ENCODE assay signal across 32 cellular contexts in genomic region chr9:105306533-105307140, GRCh38.
DNase-seq lines count a peak whose midpoint lies in the region; ATAC-seq, FAIRE-seq and TF ChIP-seq lines count a peak whose summit lies in the region.
"Had no signal": no experiment of that assay in that cellular context is flagged by ENCODE, and none has a peak within 500 bp of the region (broad histone marks: within the 10 kb centered on the region; RNA-seq: fewer than 3 reads in every experiment).

No MANE protein-coding gene starts in this region.

- no peak overlapping the region for H3K4me2 ChIP-seq in neural progenitor cell
- H3K4me2 ChIP-seq: hepatocyte, smooth muscle cell had no signal

- TF ChIP-seq POLR2A in H54 (IDR thresholded peaks at IDR 0.05; ENCODE audit: low read depth, low read length) = no peak

- no peaks in the 10 kb centered on the region for H3K79me2 ChIP-seq in neural progenitor cell (ENCODE audit: low read depth)

- no peaks in the 10 kb centered on the region for H4K20me1 ChIP-seq in neural progenitor cell (ENCODE audit: low read depth)

- TF ChIP-seq CTCF in neural progenitor cell (IDR thresholded peaks at IDR 0.05) = no peak

- H3K4me1 ChIP-seq in neural progenitor cell = peaks cover 21% of the 10 kb centered on the region
- H3K4me1 ChIP-seq: right atrium auricular region had no signal

- no peaks in the 10 kb centered on the region for H3F3A ChIP-seq in neural progenitor cell (ENCODE audit: low read depth)

- no peak overlapping the region for H3K4me3 Mint-ChIP-seq in neural progenitor cell
- H3K4me3 Mint-ChIP-seq: activated T-helper 17 cell treated with anti-CD3 and anti-CD28 coated beads, Interleukin-2, amount 50 U/mL, for 72 hours; H9; T-helper 1 cell treated with Interleukin-12 subunit alpha and Interleukin-12 subunit beta and Interleukin-4 antibody, amounts not matched to agents 30 μg/mL and 1 μg/mL, for 36 hours had no signal

- DNase-seq in H54 (ENCODE audit: insufficient read length, low spot score) = no peak
- DNase-seq in Jurkat, Clone E6-1 (ENCODE audit: low read depth, low spot score) = peak; percentile 27
- DNase-seq in neural progenitor cell (ENCODE audit: low spot score) = no peak
- DNase-seq in frontal cortex (ENCODE audit: low spot score in 2 of 2) = no peak
- no peak for DNase-seq in activated naive CD4-positive, alpha-beta T cell treated with Interleukin-2 at 50 U/mL for 16 hours
- DNase-seq in dedifferentiated amniotic fluid mesenchymal stem cell (ENCODE audit: extremely low spot score) = no peak
- DNase-seq: ACHN; activated CD4-positive, alpha-beta T cell treated with anti-CD3 and anti-CD28 coated beads, Interleukin-2, amount 50 U/mL, for 48 hours; anterior cingulate cortex; central memory CD4-positive, alpha-beta T cell; H9; left colon; MG63; NCI-H1417 treated with DMSO at 0.1 percent for 48 hours; NCI-H446 treated with DMSO at 0.1 percent for 48 hours; stimulated activated CD4-positive, alpha-beta T cell treated with anti-CD3 and anti-CD28 coated beads, Interleukin-1b, Interleukin-23, amount 100 ng/mL, for 48 hours; stimulated activated CD8-positive, alpha-beta memory T cell treated with anti-CD3 and anti-CD28 coated beads, Interleukin-4, amount 100 ng/mL, for 48 hours; transverse colon had no signal

- peaks cover 5% of the 10 kb centered on the region for H3K36me3 Mint-ChIP-seq in neural progenitor cell

- H3K27me3 Mint-ChIP-seq in neural progenitor cell (ENCODE audit: insufficient read depth, low read depth) = no peaks in the 10 kb centered on the region
- H3K27me3 Mint-ChIP-seq: activated T-helper 17 cell treated with anti-CD3 and anti-CD28 coated beads, Interleukin-2, amount 50 U/mL, for 72 hours had no signal

- peak; percentile 35 for ATAC-seq in GM18861 (IDR thresholded peaks at IDR 0.05; ENCODE audit: unreplicated experiment)
- no peak for ATAC-seq in GM19397 (IDR thresholded peaks at IDR 0.05; ENCODE audit: unreplicated experiment)
- ATAC-seq: activated CD4-positive, CD25-positive, alpha-beta regulatory T cell treated with anti-CD3 and anti-CD28 coated beads, Interleukin-2, amount 50 U/mL, for 24 hours; activated naive CD4-positive, alpha-beta T cell treated with anti-CD3 and anti-CD28 coated beads, Interleukin-2, amount 50 U/mL, for 72 hours; activated T-helper 17 cell treated with anti-CD3 and anti-CD28 coated beads, Interleukin-2, amount 50 U/mL, for 72 hours; gastroesophageal sphincter; K562; left colon had no signal

- no peak overlapping the region for H2AFZ ChIP-seq in neural progenitor cell (replicated peaks)
- H2AFZ ChIP-seq: hepatocyte had no signal

- no peaks in the 10 kb centered on the region for H3K9me3 ChIP-seq in neural progenitor cell (ENCODE audit: low read depth)
- H3K9me3 ChIP-seq: gastroesophageal sphincter, MG63, right atrium auricular region, transverse colon had no signal

- no peaks in the 10 kb centered on the region for H3K36me3 ChIP-seq in neural progenitor cell
- H3K36me3 ChIP-seq: MG63, right atrium auricular region, transverse colon had no signal

- H3K27me3 ChIP-seq in neural progenitor cell = no peaks in the 10 kb centered on the region
- H3K27me3 ChIP-seq: gastroesophageal sphincter, hepatocyte, MG63, right atrium auricular region, transverse colon had no signal

- peaks cover 7% of the 10 kb centered on the region for H3K4me1 Mint-ChIP-seq in neural progenitor cell
- H3K4me1 Mint-ChIP-seq: activated T-helper 17 cell treated with anti-CD3 and anti-CD28 coated beads, Interleukin-2, amount 50 U/mL, for 72 hours had no signal

- H3K27ac Mint-ChIP-seq in neural progenitor cell = peak overlapping the region; percentile 6
- H3K27ac Mint-ChIP-seq: activated naive CD4-positive, alpha-beta T cell treated with anti-CD3 and anti-CD28 coated beads, Interleukin-2, amount 50 U/mL, for 72 hours; activated T-helper 17 cell treated with anti-CD3 and anti-CD28 coated beads, Interleukin-2, amount 50 U/mL, for 72 hours; T-helper 1 cell treated with Interleukin-12 subunit alpha and Interleukin-12 subunit beta and Interleukin-4 antibody, amounts not matched to agents 30 μg/mL and 1 μg/mL, for 36 hours had no signal

- H3K27ac ChIP-seq in neural progenitor cell = no peak overlapping the region
- H3K27ac ChIP-seq: gastroesophageal sphincter, hepatocyte, right atrium auricular region, RWPE1, SK-N-MC, transverse colon had no signal

- peak; percentile 33 for FAIRE-seq in H54 (lab: Jason Lieb, UNC)
- no peak for FAIRE-seq in frontal cortex (lab: Jason Lieb, UNC)
- FAIRE-seq: K562, TTC549 had no signal

- H3K9me3 Mint-ChIP-seq in neural progenitor cell = no peaks in the 10 kb centered on the region
- H3K9me3 Mint-ChIP-seq: activated naive CD4-positive, alpha-beta T cell treated with anti-CD3 and anti-CD28 coated beads, Interleukin-2, amount 50 U/mL, for 72 hours; activated T-helper 17 cell treated with anti-CD3 and anti-CD28 coated beads, Interleukin-2, amount 50 U/mL, for 72 hours; H9; T-helper 1 cell treated with Interleukin-12 subunit alpha and Interleukin-12 subunit beta and Interleukin-4 antibody, amounts not matched to agents 30 μg/mL and 1 μg/mL, for 36 hours had no signal

- H3K9ac ChIP-seq in neural progenitor cell = no peak overlapping the region

- H3K4me3 ChIP-seq in Jurkat, Clone E6-1 (ENCODE audit: low read length) = no peak overlapping the region
- no peak overlapping the region for H3K4me3 ChIP-seq in neural progenitor cell
- H3K4me3 ChIP-seq: gastroesophageal sphincter, hepatocyte, K562, MG63, right atrium auricular region, SK-N-MC, smooth muscle cell, transverse colon had no signal
